12 cellular contexts compared by ENCODE assay signal in the genomic region with DNA sequence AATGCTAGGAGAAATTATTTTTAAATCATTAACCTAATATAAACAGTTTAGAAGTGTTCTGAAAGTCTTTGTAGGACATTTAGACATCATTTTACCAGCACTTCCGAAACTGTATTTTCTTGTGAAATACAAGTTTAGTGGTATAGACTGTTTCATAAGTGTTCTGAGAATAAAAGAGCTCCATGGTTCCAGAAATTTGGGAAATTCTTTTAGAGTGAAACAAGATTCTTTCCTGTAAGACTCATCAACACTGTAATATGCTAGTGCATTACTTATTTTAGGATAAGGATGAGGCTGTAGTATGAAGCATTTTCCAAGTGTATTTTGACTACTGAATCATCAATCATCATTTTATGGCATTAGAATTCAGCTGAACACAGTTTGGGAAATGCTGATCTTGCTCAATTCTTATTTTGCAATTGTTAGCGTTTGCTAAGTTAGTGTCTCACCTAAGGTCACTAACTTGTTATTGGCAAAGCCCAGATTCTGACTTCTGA.
A peak's percentile ranks its signal among the peaks of the same experiment; 100 is the strongest.
DNase-seq lines count a peak whose midpoint lies in the region; ATAC-seq, FAIRE-seq and TF ChIP-seq lines count a peak whose summit lies in the region.
"Had no signal": no experiment of that assay in that cellular context is flagged by ENCODE, and none has a peak within 500 bp of the region (broad histone marks: within the 10 kb centered on the region; RNA-seq: fewer than 3 reads in every experiment).

No MANE protein-coding gene starts in this region.

- no peaks in the 10 kb centered on the region for H3K27me3 ChIP-seq in bronchial epithelial cell (ENCODE audit: control insufficient read depth, insufficient read depth, low read length)
- H3K27me3 ChIP-seq in left lung: no peaks in the 10 kb centered on the region
- H3K27me3 ChIP-seq: thyroid gland had no signal

- DNase-seq in A172 (ENCODE audit: low spot score) (peak; percentile 18), HCEC 1CT (peak; percentile 95), bronchial epithelial cell (ENCODE audit: low read depth) (peak; percentile 59), left lung (no peak), urothelium cell line (ENCODE audit: low spot score) (no peak), HT-29 (ENCODE audit: low spot score) (no peak), ecto neural progenitor cell (ENCODE audit: low spot score) (no peak), HPDE6-E6E7 (ENCODE audit: extremely low spot score) (no peak)
- DNase-seq: activated CD8-positive, alpha-beta T cell treated with anti-CD3 and anti-CD28 coated beads, Interleukin-2, amount 10 ng/mL, durations not matched to agents 7 days and 5 days; NCI-H187; thyroid gland had no signal

- ATAC-seq in left lung: peak; percentile 72
- ATAC-seq: activated CD8-positive, alpha-beta T cell treated with anti-CD3 and anti-CD28 coated beads, Interleukin-2, amount 10 ng/mL, durations not matched to agents 7 days and 5 days; activated naive CD4-positive, alpha-beta T cell treated with anti-CD3 and anti-CD28 coated beads, Interleukin-2, amount 50 U/mL, for 72 hours had no signal

- H3K27ac ChIP-seq in left lung: peak overlapping the region in 1 of 2 donors; percentile 35
- H3K27ac ChIP-seq: thyroid gland had no signal

- H3K36me3 ChIP-seq in bronchial epithelial cell (ENCODE audit: control insufficient read depth, insufficient read depth, low read length) (peaks cover 3% of the 10 kb centered on the region), left lung (peaks cover 0 to 48% of the 10 kb centered on the region in 2 donors)

- H3K4me3 ChIP-seq in bronchial epithelial cell (ENCODE audit: low read depth, low read length) (no peak overlapping the region), left lung (no peak overlapping the region)
- H3K4me3 ChIP-seq: thyroid gland had no signal

- TF ChIP-seq CTCF in bronchial epithelial cell (IDR thresholded peaks at IDR 0.05; ENCODE audit: insufficient read depth, low read length, severe bottlenecking): no peak
- TF ChIP-seq CTCF in left lung (IDR thresholded peaks at IDR 0.05): no peak

- peaks cover 8 to 22% of the 10 kb centered on the region in 2 donors for H3K4me1 ChIP-seq in left lung
- H3K4me1 ChIP-seq: thyroid gland had no signal

- H3K9me3 ChIP-seq in left lung: no peaks in the 10 kb centered on the region
- H3K9me3 ChIP-seq: thyroid gland had no signal

- intact Hi-C loops in left lung (cut with DNase I): no loop called here

- no peak for FAIRE-seq in bronchial epithelial cell (lab: Jason Lieb, UNC)
- no peak for FAIRE-seq in urothelium cell line (lab: Jason Lieb, UNC)

Comparison
In these comparisons a context has a peak if more than half of its experiments do, and no peak if none do; other contexts are left out.
1. DNase-seq: peak in A172 (single experiment), HCEC 1CT (single experiment) and bronchial epithelial cell (single experiment); none in left lung (0 of 2), urothelium cell line (single experiment), HT-29 (single experiment), ecto neural progenitor cell (single experiment) and HPDE6-E6E7 (single experiment).